Comparison of ENCODE assay signal across 28 cellular contexts in the genomic region with DNA sequence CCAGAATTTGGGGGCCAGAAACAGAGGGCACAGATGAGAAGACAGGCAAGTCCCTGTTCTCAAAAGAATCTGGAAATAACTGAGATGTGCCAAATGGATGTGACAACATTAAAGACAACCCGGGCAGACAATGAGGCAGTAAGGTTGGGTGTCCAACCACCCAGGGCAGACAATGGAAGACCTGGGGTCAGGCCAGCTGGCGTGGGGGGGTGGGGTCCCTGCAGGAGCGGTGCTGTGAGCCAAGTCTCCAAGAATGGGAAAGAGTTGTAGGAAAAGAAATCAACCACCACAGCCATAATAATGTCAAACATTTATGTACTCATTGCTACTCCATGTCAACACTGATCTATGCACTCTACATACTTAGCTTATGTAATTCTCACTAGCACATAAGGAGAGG.
"Had no signal": no experiment of that assay in that cellular context is flagged by ENCODE, and none has a peak within 500 bp of the region (broad histone marks: within the 10 kb centered on the region; RNA-seq: fewer than 3 reads in every experiment).

No MANE protein-coding gene starts in this region.

- H3K4me3 Mint-ChIP-seq: immature natural killer cell; naive thymus-derived CD4-positive, alpha-beta T cell; natural killer cell treated with Interleukin-12 subunit alpha and Interleukin-12 subunit beta and Interleukin-15 and Interleukin-18, amount 100 ng/mL, for 72 hours; neural crest cell; stimulated activated naive B cell treated with anti-CD40 and anti-IgM and Interleukin-4, amounts not matched to agents 10 μg/mL and 1 μg/mL and 100 μg/mL, for 72 hours had no signal

- H3K36me3 ChIP-seq: heart left ventricle, left ventricle myocardium inferior, pancreas, right lobe of liver, stomach, thyroid gland, transverse colon, upper lobe of right lung had no signal

- H3K9me3 Mint-ChIP-seq: natural killer cell treated with Interleukin-12 subunit alpha and Interleukin-12 subunit beta and Interleukin-15 and Interleukin-18, amount 100 ng/mL, for 72 hours had no signal

- H3K27ac ChIP-seq: heart left ventricle, left ventricle myocardium inferior, pancreas, psoas muscle, right lobe of liver, stomach, thyroid gland, transverse colon, upper lobe of right lung had no signal

- DNase-seq: heart left ventricle; hypothalamus; immature natural killer cell; kidney; left colon; left ventricle myocardium inferior; midbrain; mucosa of descending colon; naive thymus-derived CD4-positive, alpha-beta T cell; nucleus accumbens; pancreas; psoas muscle; right lobe of liver; stimulated activated CD4-positive, alpha-beta T cell treated with anti-CD3 and anti-CD28 coated beads, Interleukin-12 subunit alpha, Interleukin-12 subunit beta, amount 100 ng/mL, for 4 hours; stimulated activated CD4-positive, alpha-beta T cell treated with anti-CD3 and anti-CD28 coated beads, Interleukin-15, amount 100 ng/mL, for 24 hours; stimulated activated CD4-positive, alpha-beta T cell treated with anti-CD3 and anti-CD28 coated beads, Interleukin-2, amount 100 ng/mL, for 24 hours; stimulated activated CD4-positive, alpha-beta T cell treated with anti-CD3 and anti-CD28 coated beads, Interleukin-4, amount 100 ng/mL, for 1 hour; stimulated activated naive B cell treated with anti-CD40 and anti-IgM and Interleukin-4, amounts not matched to agents 10 μg/mL and 1 μg/mL and 100 μg/mL, for 72 hours; stimulated activated naive CD8-positive, alpha-beta T cell treated with anti-CD3 and anti-CD28 coated beads, Interleukin-15, Interleukin-2, amounts not matched to agents 100 U/mL and 50 U/mL, for 24 hours; stomach; testis; thyroid gland; transverse colon; upper lobe of right lung had no signal

- H3K27me3 Mint-ChIP-seq: naive thymus-derived CD4-positive, alpha-beta T cell; stimulated activated naive B cell treated with anti-CD40 and anti-IgM and Interleukin-4, amounts not matched to agents 10 μg/mL and 1 μg/mL and 100 μg/mL, for 72 hours had no signal

- H3K9me3 ChIP-seq: heart left ventricle, left ventricle myocardium inferior, mucosa of descending colon, pancreas, psoas muscle, right lobe of liver, stomach, testis, thyroid gland, transverse colon, upper lobe of right lung had no signal

- H3K36me3 Mint-ChIP-seq: immature natural killer cell; naive thymus-derived CD4-positive, alpha-beta T cell; natural killer cell treated with Interleukin-12 subunit alpha and Interleukin-12 subunit beta and Interleukin-15 and Interleukin-18, amount 100 ng/mL, for 72 hours; stimulated activated naive B cell treated with anti-CD40 and anti-IgM and Interleukin-4, amounts not matched to agents 10 μg/mL and 1 μg/mL and 100 μg/mL, for 72 hours had no signal

- ATAC-seq: heart left ventricle; left colon; mucosa of descending colon; naive thymus-derived CD4-positive, alpha-beta T cell; natural killer cell treated with Interleukin-12 subunit alpha and Interleukin-12 subunit beta and Interleukin-15 and Interleukin-18, amount 100 ng/mL, for 72 hours; pancreas; right lobe of liver; stimulated activated naive B cell treated with anti-CD40 and anti-IgM and Interleukin-4, amounts not matched to agents 10 μg/mL and 1 μg/mL and 100 μg/mL, for 72 hours; stimulated activated naive CD8-positive, alpha-beta T cell treated with anti-CD3 and anti-CD28 coated beads, Interleukin-15, Interleukin-2, amounts not matched to agents 100 U/mL and 50 U/mL, for 24 hours; upper lobe of right lung had no signal

- H3K4me3 ChIP-seq: heart left ventricle, left ventricle myocardium inferior, lung, mucosa of descending colon, pancreas, psoas muscle, right lobe of liver, smooth muscle cell, stomach, testis, thyroid gland, transverse colon, upper lobe of right lung had no signal

- H3K4me1 ChIP-seq: pancreas, transverse colon, upper lobe of right lung had no signal

- H3K27me3 ChIP-seq: heart left ventricle, pancreas, right lobe of liver, stomach, testis, thyroid gland, transverse colon, upper lobe of right lung had no signal

- H3K27ac Mint-ChIP-seq: immature natural killer cell; naive thymus-derived CD4-positive, alpha-beta T cell; natural killer cell treated with Interleukin-12 subunit alpha and Interleukin-12 subunit beta and Interleukin-15 and Interleukin-18, amount 100 ng/mL, for 72 hours; stimulated activated naive B cell treated with anti-CD40 and anti-IgM and Interleukin-4, amounts not matched to agents 10 μg/mL and 1 μg/mL and 100 μg/mL, for 72 hours had no signal
